15 cellular contexts compared by ENCODE assay signal in the genomic region with DNA sequence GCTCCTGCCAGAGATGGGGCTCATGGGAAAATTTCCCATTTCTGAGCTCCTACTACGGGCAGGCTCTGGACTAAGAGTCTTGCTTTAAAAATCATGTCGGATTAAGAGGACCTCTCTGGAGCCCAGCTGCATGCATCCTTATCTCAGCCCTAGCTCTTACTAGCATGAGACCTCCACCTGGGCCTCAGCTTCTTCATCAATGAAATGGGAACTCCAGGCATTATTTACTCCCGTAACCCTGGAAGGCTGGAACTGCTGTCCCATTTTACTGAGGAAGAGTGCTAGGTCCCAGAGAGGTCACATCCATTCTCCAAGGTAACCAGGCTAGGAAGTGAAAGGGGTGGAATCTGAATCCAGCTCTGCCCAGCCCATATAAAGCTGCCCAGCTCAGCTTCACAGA. TPM values are rescaled to one million over a fixed set of nuclear protein-coding genes. Genes with fewer than 3 reads are reported as not detected.
"Had no signal": no experiment of that assay in that cellular context is flagged by ENCODE, and none has a peak within 500 bp of the region (broad histone marks: within the 10 kb centered on the region; RNA-seq: fewer than 3 reads in every experiment).

No MANE protein-coding gene starts in this region.

- H3K4me3 ChIP-seq: cardiac muscle cell, gastrocnemius medialis, SK-N-MC, upper lobe of left lung had no signal

- H3K27ac ChIP-seq: cardiac muscle cell, gastrocnemius medialis, parathyroid adenoma, SK-N-MC, upper lobe of left lung had no signal

- H3K79me2 ChIP-seq: parathyroid adenoma had no signal

- H3K4me1 ChIP-seq: gastrocnemius medialis, parathyroid adenoma had no signal

- H3K36me3 ChIP-seq: cardiac muscle cell, gastrocnemius medialis, upper lobe of left lung had no signal

- H3K9ac ChIP-seq: parathyroid adenoma had no signal

- H2AFZ ChIP-seq: parathyroid adenoma had no signal

- H3K27me3 ChIP-seq: upper lobe of left lung had no signal

- DNase-seq: activated CD4-positive, alpha-beta memory T cell treated with anti-CD3 and anti-CD28 coated beads, Interleukin-2, amount 10 ng/mL, durations not matched to agents 7 days and 5 days; activated gamma-delta T cell treated with Interleukin-2 at 50 U/mL for 16 hours; activated naive CD8-positive, alpha-beta T cell treated with anti-CD3 and anti-CD28 coated beads, Interleukin-2, amount 10 ng/mL, durations not matched to agents 7 days and 5 days; activated T-cell treated with anti-CD3 and anti-CD28 coated beads, Interleukin-2, amount 50 U/mL, for 72 hours; aorta; gastrocnemius medialis; kidney glomerular epithelial cell; small intestine; T-cell; T1000; upper lobe of left lung had no signal

- H3K9me3 ChIP-seq: gastrocnemius medialis, upper lobe of left lung had no signal

RNA-seq across cellular contexts. Expression of gene COL8A2, which starts 6.2 kb away (rescaled TPM):
- total RNA-seq: activated CD4-positive, alpha-beta memory T cell treated with anti-CD3 and anti-CD28 coated beads, Interleukin-2, amount 10 ng/mL, durations not matched to agents 7 days and 5 days had no signal

RNA-seq across cellular contexts. Expression of gene TEKT2, which starts 34.9 kb away (rescaled TPM):
- total RNA-seq: activated CD4-positive, alpha-beta memory T cell treated with anti-CD3 and anti-CD28 coated beads, Interleukin-2, amount 10 ng/mL, durations not matched to agents 7 days and 5 days; activated naive CD8-positive, alpha-beta T cell treated with anti-CD3 and anti-CD28 coated beads, Interleukin-2, amount 10 ng/mL, durations not matched to agents 7 days and 5 days; aorta; gastrocnemius medialis had no signal
- polyA plus RNA-seq: liver had no signal
